1 cellular context compared by ENCODE assay signal in the genomic region with DNA sequence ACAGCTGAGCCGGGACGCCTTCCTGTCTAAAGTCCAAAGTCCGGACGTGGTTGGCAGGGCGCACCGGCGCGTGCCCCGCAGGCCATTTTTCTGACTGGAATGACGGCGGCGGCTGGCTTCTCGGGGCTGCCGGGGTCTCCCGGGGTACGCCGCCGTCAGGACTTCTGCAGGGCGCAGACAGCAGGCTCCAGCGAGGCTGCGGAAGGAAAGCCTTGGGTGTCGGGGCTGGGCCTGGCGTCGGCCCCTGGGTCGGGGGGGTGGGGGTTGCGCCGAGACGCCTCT.
TF ChIP-seq lines count a peak whose summit lies in the region.

No MANE protein-coding gene starts in this region.

TF ChIP-seq in liver, 16 proteins besides CTCF, POLR2A, EP300 and RAD21 (continued from another document):
- TF ChIP-seq MAX (IDR thresholded peaks at IDR 0.05) (peak; percentile 79), NR2F2 (IDR thresholded peaks at IDR 0.05) (no peak)
